In the genomic region with DNA sequence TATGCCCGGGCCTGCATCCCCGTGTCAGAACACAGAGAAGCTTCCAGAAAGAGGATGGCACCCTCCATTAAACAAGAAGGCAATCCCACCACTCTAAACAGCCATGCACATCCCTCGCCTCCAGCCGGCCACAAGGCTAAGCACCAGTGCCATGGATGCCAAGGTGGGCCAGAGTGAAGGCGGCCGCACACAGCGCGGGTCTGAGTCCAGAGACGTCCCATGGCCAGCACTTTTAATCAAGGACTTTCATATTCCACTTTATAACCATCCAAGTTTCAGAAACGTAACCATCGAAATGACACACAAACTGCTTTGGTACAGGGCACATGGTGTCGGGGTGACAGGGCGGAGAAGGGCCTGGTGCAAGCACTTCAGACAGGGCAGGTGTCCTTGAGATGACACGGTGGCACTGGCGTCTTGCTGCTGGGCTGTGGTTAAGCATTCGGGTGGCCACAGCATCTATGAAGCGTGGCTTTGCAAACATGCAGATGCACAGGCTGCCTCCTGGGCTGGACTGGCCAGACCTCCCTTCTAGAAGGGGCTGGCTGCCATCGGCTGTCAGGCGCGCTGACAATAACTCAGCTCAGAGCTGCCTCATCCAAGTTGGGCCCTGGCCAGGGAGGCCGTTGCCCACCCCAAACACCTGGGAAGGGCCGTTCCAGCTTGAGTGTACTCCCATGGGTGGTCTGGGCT, we compare ENCODE assay signal across 10 cellular contexts.
DNase-seq lines count a peak whose midpoint lies in the region; ATAC-seq and TF ChIP-seq lines count a peak whose summit lies in the region.
"Had no signal": no experiment of that assay in that cellular context is flagged by ENCODE, and none has a peak within 500 bp of the region (broad histone marks: within the 10 kb centered on the region; RNA-seq: fewer than 3 reads in every experiment).

No MANE protein-coding gene starts in this region.

- peaks cover 3% of the 10 kb centered on the region for H3K36me3 Mint-ChIP-seq in activated CD8-positive, alpha-beta T cell treated with anti-CD3 and anti-CD28 coated beads for 36 hours (ENCODE audit: low read depth)

- intact Hi-C loops in ascending aorta (cut with DNase I) = no loop called here
- intact Hi-C loops in right cardiac atrium (cut with DNase I) = no loop called here
- intact Hi-C loops in activated CD8-positive, alpha-beta T cell treated with anti-CD3 and anti-CD28 coated beads for 36 hours (cut with micrococcal nuclease) = no loop called here

- peak; percentile 17 to 18 for ATAC-seq in right cardiac atrium
- no peak for ATAC-seq in HG02759 (IDR thresholded peaks at IDR 0.05; ENCODE audit: unreplicated experiment)
- no peak for ATAC-seq in GM21528 (IDR thresholded peaks at IDR 0.05; ENCODE audit: low FRiP score, unreplicated experiment)
- ATAC-seq in activated CD8-positive, alpha-beta T cell treated with anti-CD3 and anti-CD28 coated beads for 36 hours = no peak

- no peaks in the 10 kb centered on the region for H3K9me3 Mint-ChIP-seq in activated CD8-positive, alpha-beta T cell treated with anti-CD3 and anti-CD28 coated beads for 36 hours

- H3K4me2 ChIP-seq in BLaER1 treated with 17β-estradiol and CSF1 and Interleukin-3, amounts not matched to agents 10 nM and 100 nM = peak overlapping the region in 9 of 11 experiments; percentile 21 to 72 (median 67); a peak in 16 of 22 replicates

- 64% methylated on average over 22 of the region's 22 CpGs for WGBS in right cardiac atrium

- H3K27me3 Mint-ChIP-seq in activated CD8-positive, alpha-beta T cell treated with anti-CD3 and anti-CD28 coated beads for 36 hours = no peaks in the 10 kb centered on the region
- H3K27me3 Mint-ChIP-seq: B cell had no signal

- H4K20me1 ChIP-seq in BLaER1 treated with 17β-estradiol and CSF1 and Interleukin-3, amounts not matched to agents 10 nM and 100 nM = peaks cover 79 to 100% (median 95%) of the 10 kb centered on the region in 11 experiments

- no peaks in the 10 kb centered on the region for H3K4me1 Mint-ChIP-seq in activated CD8-positive, alpha-beta T cell treated with anti-CD3 and anti-CD28 coated beads for 36 hours (ENCODE audit: low read depth)
- H3K4me1 Mint-ChIP-seq: B cell had no signal

- peaks cover 0 to 51% (median 43%) of the 10 kb centered on the region in 10 experiments; a peak in 16 of 20 replicates for H3K4me1 ChIP-seq in BLaER1 treated with 17β-estradiol and CSF1 and Interleukin-3, amounts not matched to agents 10 nM and 100 nM
- H3K4me1 ChIP-seq in ascending aorta = peaks cover 10 to 31% of the 10 kb centered on the region in 2 donors
- peaks cover 10% of the 10 kb centered on the region for H3K4me1 ChIP-seq in right cardiac atrium (ENCODE audit: control insufficient read depth, insufficient read depth, low read length)

- H3K27ac Mint-ChIP-seq in activated CD8-positive, alpha-beta T cell treated with anti-CD3 and anti-CD28 coated beads for 36 hours = no peak overlapping the region
- H3K27ac Mint-ChIP-seq: B cell had no signal

- H3K4me3 Mint-ChIP-seq in activated CD8-positive, alpha-beta T cell treated with anti-CD3 and anti-CD28 coated beads for 36 hours = no peak overlapping the region
- H3K4me3 Mint-ChIP-seq: B cell had no signal

- POLR2A ChIA-PET in activated CD8-positive, alpha-beta T cell treated with anti-CD3 and anti-CD28 coated beads for 36 hours (lab: Charles Lee) = no interaction called here

- no peaks in the 10 kb centered on the region for H3K9me3 ChIP-seq in BLaER1 treated with 17β-estradiol and CSF1 and Interleukin-3, amounts not matched to agents 10 nM and 100 nM (replicated peaks in 1 of 11)
- H3K9me3 ChIP-seq in ascending aorta (no peaks in the 10 kb centered on the region), right cardiac atrium (ENCODE audit: control insufficient read depth, low read length) (no peaks in the 10 kb centered on the region)

- H3K4me3 ChIP-seq in BLaER1 treated with 17β-estradiol and CSF1 and Interleukin-3, amounts not matched to agents 10 nM and 100 nM = no peak overlapping the region
- H3K4me3 ChIP-seq in ascending aorta = no peak overlapping the region
- H3K4me3 ChIP-seq in right cardiac atrium (ENCODE audit: low read length) = no peak overlapping the region
- H3K4me3 ChIP-seq in skin epidermis = no peak overlapping the region

- H3K27ac ChIP-seq in BLaER1 treated with 17β-estradiol and CSF1 and Interleukin-3, amounts not matched to agents 10 nM and 100 nM = peak overlapping the region in 1 of 11 experiments; percentile 22; a peak in 2 of 22 replicates
- peak overlapping the region; percentile 40 to 59 for H3K27ac ChIP-seq in ascending aorta
- peak overlapping the region; percentile 31 for H3K27ac ChIP-seq in right cardiac atrium (ENCODE audit: low read length)
- peak overlapping the region in 12 of 21 experiments; percentile 1 to 76 (median 36) for H3K27ac ChIP-seq in skin epidermis

- TF ChIP-seq CTCF in ascending aorta (IDR thresholded peaks at IDR 0.05) = no peak
- no peak for TF ChIP-seq CTCF in activated CD8-positive, alpha-beta T cell treated with anti-CD3 and anti-CD28 coated beads for 36 hours (IDR thresholded peaks at IDR 0.05)

- H3K9ac ChIP-seq in BLaER1 treated with 17β-estradiol and CSF1 and Interleukin-3, amounts not matched to agents 10 nM and 100 nM = peak overlapping the region in 6 of 11 experiments; percentile 9 to 42 (median 28); a peak in 5 of 22 replicates

- no peak for DNase-seq in ascending aorta (ENCODE audit: low spot score in 2 of 2)
- DNase-seq in right cardiac atrium = peak in 2 of 3 donors; percentile 75 to 80
- no peak for DNase-seq in pons (ENCODE audit: low spot score)
- no peak for DNase-seq in activated CD8-positive, alpha-beta T cell treated with anti-CD3 and anti-CD28 coated beads for 36 hours
- DNase-seq: activated gamma-delta T cell had no signal

- H3K36me3 ChIP-seq in BLaER1 treated with 17β-estradiol and CSF1 and Interleukin-3, amounts not matched to agents 10 nM and 100 nM = peaks cover 36 to 98% (median 76%) of the 10 kb centered on the region in 11 experiments
- peaks cover 7 to 26% of the 10 kb centered on the region in 2 donors for H3K36me3 ChIP-seq in ascending aorta

- H3K27me3 ChIP-seq in BLaER1 treated with 17β-estradiol and CSF1 and Interleukin-3, amounts not matched to agents 10 nM and 100 nM = no peaks in the 10 kb centered on the region
- H3K27me3 ChIP-seq in ascending aorta (no peaks in the 10 kb centered on the region), right cardiac atrium (ENCODE audit: control insufficient read depth, insufficient read depth) (no peaks in the 10 kb centered on the region)

- CTCF ChIA-PET in activated CD8-positive, alpha-beta T cell treated with anti-CD3 and anti-CD28 coated beads for 36 hours (lab: Charles Lee) = interaction anchor here (1.1 kb wide), 1 partner anchor 13 kb away, joined by 3 read pairs; no protein-coding TSS in a partner anchor

Comparison
In these comparisons a context has a peak if more than half of its experiments do, and no peak if none do; other contexts are left out.
1. DNase-seq: peak in right cardiac atrium (2 of 3); none in ascending aorta (0 of 2), pons (single experiment) and activated CD8-positive, alpha-beta T cell treated with anti-CD3 and anti-CD28 coated beads for 36 hours (single experiment).
2. ATAC-seq: peak in right cardiac atrium (2 of 2); none in HG02759 (single experiment), GM21528 (single experiment) and activated CD8-positive, alpha-beta T cell treated with anti-CD3 and anti-CD28 coated beads for 36 hours (single experiment).